16 cellular contexts compared by ENCODE assay signal in genomic region chr3:65595222-65595996, GRCh38.
DNase-seq lines count a peak whose midpoint lies in the region; ATAC-seq and TF ChIP-seq lines count a peak whose summit lies in the region.
"Had no signal": no experiment of that assay in that cellular context is flagged by ENCODE, and none has a peak within 500 bp of the region (broad histone marks: within the 10 kb centered on the region; RNA-seq: fewer than 3 reads in every experiment).

No MANE protein-coding gene starts in this region.

- H3K27ac ChIP-seq in iPS-18a (ENCODE audit: low read length): peak overlapping the region; percentile 63
- H3K27ac ChIP-seq: 22Rv1, GM23248, SJSA1 had no signal

- peak overlapping the region; percentile 89 for H3K27ac Mint-ChIP-seq in WTC11
- H3K27ac Mint-ChIP-seq: activated CD8-positive, alpha-beta T cell treated with anti-CD3 and anti-CD28 coated beads for 36 hours; activated T-helper 1 cell treated with anti-CD3 and anti-CD28 coated beads, Interleukin-12 subunit alpha, Interleukin-12 subunit beta, Interleukin-2, Interleukin-4 antibody, amounts not matched to agents 30 ng/mL and 10 ng/mL and 1 ng/mL, durations not matched to agents 14 hours and 24 hours and 36 hours; CD4-positive, CD25-positive, alpha-beta regulatory T cell had no signal

- H3K36me3 Mint-ChIP-seq in WTC11: no peaks in the 10 kb centered on the region
- H3K36me3 Mint-ChIP-seq: CD4-positive, CD25-positive, alpha-beta regulatory T cell had no signal

- H3K4me3 ChIP-seq in iPS-18a (ENCODE audit: low read length): peak overlapping the region; percentile 86
- H3K4me3 ChIP-seq: GM23248, SJSA1 had no signal

- H3K27me3 Mint-ChIP-seq in WTC11 (ENCODE audit: low read depth): peaks cover 3% of the 10 kb centered on the region; the same call in 1 of the 2 replicates

- H3K4me1 Mint-ChIP-seq in WTC11: peaks cover 70% of the 10 kb centered on the region
- H3K4me1 Mint-ChIP-seq: CD4-positive, CD25-positive, alpha-beta regulatory T cell had no signal

- H3K9me3 Mint-ChIP-seq in WTC11: no peaks in the 10 kb centered on the region
- H3K9me3 Mint-ChIP-seq: activated CD8-positive, alpha-beta T cell treated with anti-CD3 and anti-CD28 coated beads for 36 hours; activated T-helper 1 cell treated with anti-CD3 and anti-CD28 coated beads, Interleukin-12 subunit alpha, Interleukin-12 subunit beta, Interleukin-2, Interleukin-4 antibody, amounts not matched to agents 30 ng/mL and 10 ng/mL and 1 ng/mL, durations not matched to agents 14 hours and 24 hours and 36 hours had no signal

- POLR2A ChIA-PET in WTC11 (lab: Charles Lee): interaction anchor here (1.1 kb wide), 1 partner anchor 8 kb away, joined by 3 read pairs; no protein-coding TSS in a partner anchor

- H3K27me3 ChIP-seq in iPS-18a (ENCODE audit: control insufficient read depth, insufficient read depth, low read length): no peaks in the 10 kb centered on the region
- H3K27me3 ChIP-seq: SJSA1 had no signal

- H3K36me3 ChIP-seq in iPS-18a (ENCODE audit: control insufficient read depth, low read depth, low read length): no peaks in the 10 kb centered on the region
- H3K36me3 ChIP-seq: SJSA1 had no signal

- ATAC-seq in WTC11: no peak
- ATAC-seq in HG03432 (IDR thresholded peaks at IDR 0.05; ENCODE audit: unreplicated experiment): no peak
- ATAC-seq: activated CD8-positive, alpha-beta T cell treated with anti-CD3 and anti-CD28 coated beads for 36 hours had no signal

- DNase-seq in DMS 273 (lab: John Stamatoyannopoulos, UW; ENCODE audit: unreplicated experiment) (peak; percentile 42), DMS 273 treated with DMSO at 0.1 percent for 48 hours (lab: John Stamatoyannopoulos, UW) (no peak), WTC11 (ENCODE audit: low spot score) (no peak), superior temporal gyrus (ENCODE audit: extremely low spot score) (peak; percentile 69), NCI-H2107 treated with DMSO at 0.1 percent for 48 hours (lab: John Stamatoyannopoulos, UW; ENCODE audit: unreplicated experiment) (no peak)
- no peak for DNase-seq in activated T-cell treated with anti-CD3 and anti-CD28 coated beads, Interleukin-2, amount 50 U/mL, for 1 hour
- DNase-seq: activated CD8-positive, alpha-beta T cell treated with anti-CD3 and anti-CD28 coated beads for 36 hours; CD4-positive, CD25-positive, alpha-beta regulatory T cell; foreskin fibroblast; GM23248; stimulated activated CD4-positive, alpha-beta T cell treated with anti-CD3 and anti-CD28 coated beads, Interleukin-4, amount 100 ng/mL, for 4 hours had no signal

- peaks cover 54% of the 10 kb centered on the region for H3K4me1 ChIP-seq in iPS-18a (ENCODE audit: control insufficient read depth, low read depth, low read length)

- H3K4me3 Mint-ChIP-seq in WTC11: peak overlapping the region; percentile 85
- H3K4me3 Mint-ChIP-seq: activated CD8-positive, alpha-beta T cell treated with anti-CD3 and anti-CD28 coated beads for 36 hours; activated T-helper 1 cell treated with anti-CD3 and anti-CD28 coated beads, Interleukin-12 subunit alpha, Interleukin-12 subunit beta, Interleukin-2, Interleukin-4 antibody, amounts not matched to agents 30 ng/mL and 10 ng/mL and 1 ng/mL, durations not matched to agents 14 hours and 24 hours and 36 hours; CD4-positive, CD25-positive, alpha-beta regulatory T cell had no signal

- H3K9ac ChIP-seq in iPS-18a (ENCODE audit: low read length): peak overlapping the region; percentile 96
- H3K9ac ChIP-seq: GM23248 had no signal

- CTCF ChIA-PET in WTC11 (lab: Charles Lee): interaction anchor here (0.9 to 3.5 kb wide), 3 partner anchors 25 to 129 kb away, joined by 4 to 13 read pairs (median 10); no protein-coding TSS in a partner anchor

- no peak for TF ChIP-seq CTCF in WTC11 (IDR thresholded peaks at IDR 0.05)

- H3K9me3 ChIP-seq in iPS-18a (ENCODE audit: control insufficient read depth, low read depth, low read length): no peaks in the 10 kb centered on the region
- H3K9me3 ChIP-seq: SJSA1 had no signal

TF ChIP-seq in WTC11, 78 proteins besides CTCF, POLR2A, EP300 and RAD21:
- TF ChIP-seq TCF7 (CRISPR knock-in tag; IDR thresholded peaks at IDR 0.05; ENCODE audit: low read depth): no peak
- no peak for TF ChIP-seq E2F1 (CRISPR knock-in tag; IDR thresholded peaks at IDR 0.05)
- no peak for TF ChIP-seq CREM (CRISPR knock-in tag; IDR thresholded peaks at IDR 0.05)
- no peak for TF ChIP-seq SP1 (CRISPR knock-in tag; conservative IDR thresholded peaks at IDR 0.05)
- no peak for TF ChIP-seq CBFB (CRISPR knock-in tag; IDR thresholded peaks at IDR 0.05; ENCODE audit: low read depth)
- TF ChIP-seq ZNF317 (CRISPR knock-in tag; IDR thresholded peaks at IDR 0.05; ENCODE audit: borderline replicate concordance, low read depth): no peak
TF ChIP-seq in WTC11: peak in this region for 0.

Comparison
In these comparisons a context has a peak if more than half of its experiments do, and no peak if none do; other contexts are left out.
1. DNase-seq: peak in DMS 273 (single experiment) and superior temporal gyrus (single experiment); none in DMS 273 treated with DMSO at 0.1 percent for 48 hours (single experiment), WTC11 (single experiment), NCI-H2107 treated with DMSO at 0.1 percent for 48 hours (single experiment) and activated T-cell treated with anti-CD3 and anti-CD28 coated beads, Interleukin-2, amount 50 U/mL, for 1 hour (single experiment).